ENCODE assay signal across 2 cellular contexts in genomic region chr1:227824204-227824603, GRCh38.
TF ChIP-seq lines count a peak whose summit lies in the region.

No MANE protein-coding gene starts in this region.

TF ChIP-seq in HEK293, 187 proteins besides CTCF, POLR2A, EP300 and RAD21 (continued from another document):
- TF ChIP-seq ZNF133 (tag by site-specific recombination; IDR thresholded peaks at IDR 0.05) (no peak), ZBTB6 (tag by site-specific recombination; IDR thresholded peaks at IDR 0.05) (no peak), ZBTB49 (tag by site-specific recombination; IDR thresholded peaks at IDR 0.05; ENCODE audit: low read depth) (no peak), ZBTB20 (tag by site-specific recombination; IDR thresholded peaks at IDR 0.05) (no peak), ZNF416 (tag by site-specific recombination; IDR thresholded peaks at IDR 0.05) (no peak), ZNF146 (tag by site-specific recombination; IDR thresholded peaks at IDR 0.05) (peak; percentile 77), ZNF423 (tag by site-specific recombination; IDR thresholded peaks at IDR 0.05) (no peak)
TF ChIP-seq in HEK293: peak in this region for 2.

TF ChIP-seq in K562, 482 proteins besides CTCF, POLR2A, EP300 and RAD21 (continued from another document):
- TF ChIP-seq, protein P1, sequence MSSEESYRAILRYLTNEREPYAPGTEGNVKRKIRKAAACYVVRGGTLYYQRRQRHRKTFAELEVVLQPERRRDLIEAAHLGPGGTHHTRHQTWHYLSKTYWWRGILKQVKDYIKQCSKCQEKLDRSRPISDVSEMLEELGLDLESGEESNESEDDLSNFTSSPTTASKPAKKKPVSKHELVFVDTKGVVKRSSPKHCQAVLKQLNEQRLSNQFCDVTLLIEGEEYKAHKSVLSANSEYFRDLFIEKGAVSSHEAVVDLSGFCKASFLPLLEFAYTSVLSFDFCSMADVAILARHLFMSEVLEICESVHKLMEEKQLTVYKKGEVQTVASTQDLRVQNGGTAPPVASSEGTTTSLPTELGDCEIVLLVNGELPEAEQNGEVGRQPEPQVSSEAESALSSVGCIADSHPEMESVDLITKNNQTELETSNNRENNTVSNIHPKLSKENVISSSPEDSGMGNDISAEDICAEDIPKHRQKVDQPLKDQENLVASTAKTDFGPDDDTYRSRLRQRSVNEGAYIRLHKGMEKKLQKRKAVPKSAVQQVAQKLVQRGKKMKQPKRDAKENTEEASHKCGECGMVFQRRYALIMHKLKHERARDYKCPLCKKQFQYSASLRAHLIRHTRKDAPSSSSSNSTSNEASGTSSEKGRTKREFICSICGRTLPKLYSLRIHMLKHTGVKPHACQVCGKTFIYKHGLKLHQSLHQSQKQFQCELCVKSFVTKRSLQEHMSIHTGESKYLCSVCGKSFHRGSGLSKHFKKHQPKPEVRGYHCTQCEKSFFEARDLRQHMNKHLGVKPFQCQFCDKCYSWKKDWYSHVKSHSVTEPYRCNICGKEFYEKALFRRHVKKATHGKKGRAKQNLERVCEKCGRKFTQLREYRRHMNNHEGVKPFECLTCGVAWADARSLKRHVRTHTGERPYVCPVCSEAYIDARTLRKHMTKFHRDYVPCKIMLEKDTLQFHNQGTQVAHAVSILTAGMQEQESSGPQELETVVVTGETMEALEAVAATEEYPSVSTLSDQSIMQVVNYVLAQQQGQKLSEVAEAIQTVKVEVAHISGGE (CRISPR knock-in tag; IDR thresholded peaks at IDR 0.05) = no peak
